In genomic region chr20:14580426-14581074, GRCh38 we compare ENCODE assay signal across 20 cellular contexts.
A peak's percentile ranks its signal among the peaks of the same experiment; 100 is the strongest.
DNase-seq lines count a peak whose midpoint lies in the region; ATAC-seq, FAIRE-seq and TF ChIP-seq lines count a peak whose summit lies in the region.
"Had no signal": no experiment of that assay in that cellular context is flagged by ENCODE, and none has a peak within 500 bp of the region (broad histone marks: within the 10 kb centered on the region; RNA-seq: fewer than 3 reads in every experiment).

No MANE protein-coding gene starts in this region.

- no peak overlapping the region for H3K4me2 ChIP-seq in HepG2 (ENCODE audit: low read depth, low read length)
- H3K4me2 ChIP-seq: BLaER1 treated with 17β-estradiol and CSF1 and Interleukin-3, amounts not matched to agents 10 nM and 100 nM had no signal

- TF ChIP-seq CTCF in liver (IDR thresholded peaks at IDR 0.05; ENCODE audit: low read depth, low read length, missing input control): no peak
- no peak for TF ChIP-seq CTCF in HepG2 (CRISPR knock-in tag; IDR thresholded peaks at IDR 0.05)
- no peak for TF ChIP-seq CTCF in bronchial epithelial cell (IDR thresholded peaks at IDR 0.05; ENCODE audit: insufficient read depth, low read length, severe bottlenecking)
- no peak for TF ChIP-seq CTCF in activated CD8-positive, alpha-beta T cell treated with anti-CD3 and anti-CD28 coated beads for 36 hours (IDR thresholded peaks at IDR 0.05)

- ATAC-seq in HepG2: no peak
- no peak for ATAC-seq in activated T-cell treated with anti-CD3 and anti-CD28 coated beads, Interleukin-2, amount 50 U/mL, for 72 hours (replicated peaks in 1 of 2)
- ATAC-seq in activated CD8-positive, alpha-beta T cell treated with anti-CD3 and anti-CD28 coated beads for 36 hours: no peak
- ATAC-seq: HCT116, natural killer cell, upper lobe of right lung had no signal

- no peaks in the 10 kb centered on the region for H3K27me3 Mint-ChIP-seq in activated T-cell treated with anti-CD3 and anti-CD28 coated beads, Interleukin-2, amount 50 U/mL, for 72 hours (ENCODE audit: low read depth)
- H3K27me3 Mint-ChIP-seq in activated CD8-positive, alpha-beta T cell treated with anti-CD3 and anti-CD28 coated beads for 36 hours: no peaks in the 10 kb centered on the region

- H3K27ac ChIP-seq in liver (ENCODE audit: low read depth in 1 of 2, low read length in 2 of 2) (no peak overlapping the region), HepG2 (ENCODE audit: extremely low read length, insufficient read depth, low read length) (no peak overlapping the region)
- H3K27ac ChIP-seq: BLaER1 treated with 17β-estradiol and CSF1 and Interleukin-3, amounts not matched to agents 10 nM and 100 nM; ovary; upper lobe of right lung had no signal

- 47% methylated on average over 4 of the region's 4 CpGs for WGBS in liver
- 2% methylated on average over 4 of the region's 4 CpGs for WGBS in HepG2 (ENCODE audit: low lambda C conversion rate)

- no peaks in the 10 kb centered on the region for H3K9me3 ChIP-seq in liver (ENCODE audit: control insufficient read depth in 4 of 4, low read length in 3 of 4)
- H3K9me3 ChIP-seq in HepG2 (ENCODE audit: low read length): 0 out of 2 replicates have a peak, but pooled peaks cover 4% of the 10 kb centered on the region
- H3K9me3 ChIP-seq: BLaER1 treated with 17β-estradiol and CSF1 and Interleukin-3, amounts not matched to agents 10 nM and 100 nM; ovary; upper lobe of right lung had no signal

- H3K4me3 Mint-ChIP-seq in activated T-cell treated with anti-CD3 and anti-CD28 coated beads, Interleukin-2, amount 50 U/mL, for 72 hours: no peak overlapping the region
- H3K4me3 Mint-ChIP-seq in activated CD8-positive, alpha-beta T cell treated with anti-CD3 and anti-CD28 coated beads for 36 hours: no peak overlapping the region
- H3K4me3 Mint-ChIP-seq: natural killer cell had no signal

- no peaks in the 10 kb centered on the region for H3K4me1 Mint-ChIP-seq in activated T-cell treated with anti-CD3 and anti-CD28 coated beads, Interleukin-2, amount 50 U/mL, for 72 hours (ENCODE audit: low read depth)
- H3K4me1 Mint-ChIP-seq in activated CD8-positive, alpha-beta T cell treated with anti-CD3 and anti-CD28 coated beads for 36 hours (ENCODE audit: low read depth): no peaks in the 10 kb centered on the region
- H3K4me1 Mint-ChIP-seq: natural killer cell had no signal

- TF ChIP-seq POLR2A in HepG2 (IDR thresholded peaks at IDR 0.05; ENCODE audit: insufficient read depth in 1 of 2, low read depth in 2 of 2, low read length in 2 of 2): no peak

- H3K9ac ChIP-seq in liver (ENCODE audit: low read depth in 1 of 2, low read length in 2 of 2): no peak overlapping the region
- H3K9ac ChIP-seq in HepG2 (ENCODE audit: insufficient read depth, low read depth, low read length): no peak overlapping the region
- H3K9ac ChIP-seq: BLaER1 treated with 17β-estradiol and CSF1 and Interleukin-3, amounts not matched to agents 10 nM and 100 nM had no signal

- TF ChIP-seq RAD21 in liver (IDR thresholded peaks at IDR 0.05) (peak in 1 of 2 donors; percentile 12), HepG2 (CRISPR knock-in tag; IDR thresholded peaks at IDR 0.05) (no peak)

- intact Hi-C loops in HepG2 (cut with micrococcal nuclease; ENCODE audit: unreplicated experiment): no loop called here
- intact Hi-C loops in activated CD8-positive, alpha-beta T cell treated with anti-CD3 and anti-CD28 coated beads for 36 hours (cut with micrococcal nuclease): no loop called here

- peaks cover 0 to 9% (median 5%) of the 10 kb centered on the region in 4 donors for H3K4me1 ChIP-seq in liver (ENCODE audit: control insufficient read depth in 4 of 4, insufficient read depth in 4 of 4, low read length in 3 of 4)
- no peaks in the 10 kb centered on the region for H3K4me1 ChIP-seq in HepG2 (ENCODE audit: insufficient read depth, low read length)
- H3K4me1 ChIP-seq: upper lobe of right lung had no signal

- H3K36me3 ChIP-seq in liver (ENCODE audit: control insufficient read depth in 4 of 4, insufficient read depth in 3 of 4, low read depth in 1 of 4, low read length in 3 of 4) (no peaks in the 10 kb centered on the region), HepG2 (replicated peaks in 1 of 2; ENCODE audit: control insufficient read depth in 1 of 2, insufficient read depth in 2 of 2, low read length in 2 of 2) (no peaks in the 10 kb centered on the region), bronchial epithelial cell (ENCODE audit: control insufficient read depth, insufficient read depth, low read length) (no peaks in the 10 kb centered on the region)
- H3K36me3 ChIP-seq: BLaER1 treated with 17β-estradiol and CSF1 and Interleukin-3, amounts not matched to agents 10 nM and 100 nM; ovary; upper lobe of right lung had no signal

- H2AFZ ChIP-seq in HepG2 (ENCODE audit: low read length): no peak overlapping the region

- peaks cover 0 to 11% (median 0%) of the 10 kb centered on the region in 4 donors for H3K27me3 ChIP-seq in liver (ENCODE audit: control insufficient read depth in 4 of 4, insufficient read depth in 4 of 4, low read length in 3 of 4)
- no peaks in the 10 kb centered on the region for H3K27me3 ChIP-seq in HepG2 (ENCODE audit: control insufficient read depth in 1 of 2, insufficient read depth in 2 of 2, low read length in 2 of 2)
- no peaks in the 10 kb centered on the region for H3K27me3 ChIP-seq in bronchial epithelial cell (ENCODE audit: control insufficient read depth, insufficient read depth, low read length)
- H3K27me3 ChIP-seq: BLaER1 treated with 17β-estradiol and CSF1 and Interleukin-3, amounts not matched to agents 10 nM and 100 nM; ovary; upper lobe of right lung had no signal

- DNase-seq in HepG2 (ENCODE audit: low spot score) (no peak), NCI-H2196 treated with DMSO at 0.1 percent for 48 hours (lab: John Stamatoyannopoulos, UW; ENCODE audit: unreplicated experiment) (peak; percentile 88), bronchial epithelial cell (ENCODE audit: low read depth) (peak; percentile 56), foreskin melanocyte (no peak)
- no peak for DNase-seq in activated T-cell treated with anti-CD3 and anti-CD28 coated beads, Interleukin-2, amount 50 U/mL, for 72 hours
- DNase-seq in activated CD8-positive, alpha-beta T cell treated with anti-CD3 and anti-CD28 coated beads for 36 hours: no peak
- no peak for DNase-seq in activated naive CD4-positive, alpha-beta T cell treated with anti-CD3 and anti-CD28 coated beads, Interleukin-2, amount 50 U/mL, for 16 hours
- DNase-seq: activated CD4-positive, alpha-beta T cell treated with anti-CD3 and anti-CD28 coated beads for 4 hours; activated gamma-delta T cell treated with Interleukin-2 at 50 U/mL for 16 hours; central memory CD4-positive, alpha-beta T cell; kidney glomerular epithelial cell; natural killer cell; NCI-H187; ovary; stimulated activated CD4-positive, alpha-beta T cell treated with anti-CD3 and anti-CD28 coated beads, Interleukin-4, amount 100 ng/mL, for 24 hours; upper lobe of right lung had no signal

- POLR2A ChIA-PET in HepG2 (lab: Yijun Ruan, JAX): no interaction called here
- POLR2A ChIA-PET in activated CD8-positive, alpha-beta T cell treated with anti-CD3 and anti-CD28 coated beads for 36 hours (lab: Charles Lee): no interaction called here

- H4K20me1 ChIP-seq in HepG2 (ENCODE audit: insufficient read depth, low read length): no peaks in the 10 kb centered on the region
- H4K20me1 ChIP-seq: BLaER1 treated with 17β-estradiol and CSF1 and Interleukin-3, amounts not matched to agents 10 nM and 100 nM had no signal

- FAIRE-seq in HepG2 (lab: Jason Lieb, UNC) (no peak), bronchial epithelial cell (lab: Jason Lieb, UNC) (no peak)
- FAIRE-seq: GM12891 had no signal

- no peak for TF ChIP-seq EP300 in HepG2 (IDR thresholded peaks at IDR 0.05; ENCODE audit: low read depth in 2 of 2, low read length in 2 of 2)
- TF ChIP-seq EP300 in HepG2 (CRISPR knock-in tag; IDR thresholded peaks at IDR 0.05; ENCODE audit: borderline replicate concordance): no peak

- peaks cover 10 to 11% of the 10 kb centered on the region in 2 donors for H3K9me3 Mint-ChIP-seq in activated T-cell treated with anti-CD3 and anti-CD28 coated beads, Interleukin-2, amount 50 U/mL, for 72 hours
- peaks cover 10% of the 10 kb centered on the region for H3K9me3 Mint-ChIP-seq in activated CD8-positive, alpha-beta T cell treated with anti-CD3 and anti-CD28 coated beads for 36 hours

- no peaks in the 10 kb centered on the region for H3K36me3 Mint-ChIP-seq in activated T-cell treated with anti-CD3 and anti-CD28 coated beads, Interleukin-2, amount 50 U/mL, for 72 hours (ENCODE audit: insufficient read depth in 2 of 2)
- H3K36me3 Mint-ChIP-seq in activated CD8-positive, alpha-beta T cell treated with anti-CD3 and anti-CD28 coated beads for 36 hours (ENCODE audit: low read depth): no peaks in the 10 kb centered on the region
- H3K36me3 Mint-ChIP-seq: natural killer cell had no signal

- in situ Hi-C loops in HepG2 (cut with HindIII; ENCODE audit: extremely low pct_ligation_motif_present, low pct_unique_long_range_greater_than_20kb): no loop called here

- H3K27ac Mint-ChIP-seq in activated T-cell treated with anti-CD3 and anti-CD28 coated beads, Interleukin-2, amount 50 U/mL, for 72 hours: no peak overlapping the region
- no peak overlapping the region for H3K27ac Mint-ChIP-seq in activated CD8-positive, alpha-beta T cell treated with anti-CD3 and anti-CD28 coated beads for 36 hours
- H3K27ac Mint-ChIP-seq: natural killer cell had no signal

- no peak overlapping the region for H3K4me3 ChIP-seq in liver (ENCODE audit: low read depth in 1 of 3, low read length in 3 of 3)
- H3K4me3 ChIP-seq in HepG2 (replicated peaks in 1 of 3; ENCODE audit: insufficient read depth in 1 of 3, low read depth in 2 of 3, low read length in 3 of 3): no peak overlapping the region
- H3K4me3 ChIP-seq in bronchial epithelial cell (ENCODE audit: low read depth, low read length): no peak overlapping the region
- H3K4me3 ChIP-seq: BLaER1 treated with 17β-estradiol and CSF1 and Interleukin-3, amounts not matched to agents 10 nM and 100 nM; ovary; upper lobe of right lung had no signal

- BruUV-seq in HepG2 (replicated peaks; lab: Mats Ljungman, UMichigan): no TSS peak

- no peaks in the 10 kb centered on the region for H3K79me2 ChIP-seq in HepG2 (ENCODE audit: insufficient read depth, low read length)

- CTCF ChIA-PET in HepG2 (lab: Yijun Ruan, JAX; ENCODE audit: low intra/inter-chr PET ratio, low total read pairs): no interaction called here
- CTCF ChIA-PET in activated CD8-positive, alpha-beta T cell treated with anti-CD3 and anti-CD28 coated beads for 36 hours (lab: Charles Lee): no interaction called here

TF ChIP-seq in liver, 16 proteins besides CTCF, POLR2A, EP300 and RAD21 (continues in another document):
- TF ChIP-seq RXRA (IDR thresholded peaks at IDR 0.05) (peak; percentile 24 to 58), JUND (IDR thresholded peaks at IDR 0.05) (peak in 1 of 2 donors; percentile 12), HNF4A (conservative IDR thresholded peaks at IDR 0.05) (peak; percentile 47 to 48), SP1 (IDR thresholded peaks at IDR 0.05) (no peak), FOXA2 (IDR thresholded peaks at IDR 0.05) (peak; percentile 63)

Comparison
In these comparisons a context has a peak if more than half of its experiments do, and no peak if none do; other contexts are left out.
1. DNase-seq: peak in NCI-H2196 treated with DMSO at 0.1 percent for 48 hours (single experiment) and bronchial epithelial cell (single experiment); none in HepG2 (single experiment), activated T-cell treated with anti-CD3 and anti-CD28 coated beads, Interleukin-2, amount 50 U/mL, for 72 hours (0 of 2), foreskin melanocyte (single experiment), activated CD8-positive, alpha-beta T cell treated with anti-CD3 and anti-CD28 coated beads for 36 hours (single experiment) and activated naive CD4-positive, alpha-beta T cell treated with anti-CD3 and anti-CD28 coated beads, Interleukin-2, amount 50 U/mL, for 16 hours (single experiment).